8 cellular contexts compared by ENCODE assay signal in genomic region chr20:1392693-1393506, GRCh38. TPM values are rescaled to one million over a fixed set of nuclear protein-coding genes. Genes with fewer than 3 reads are reported as not detected.
DNase-seq lines count a peak whose midpoint lies in the region; ATAC-seq and TF ChIP-seq lines count a peak whose summit lies in the region.

Gene FKBP1A, minus strand, starts transcription at chr20:1393054. Its CDS starts 56 bp downstream, at chr20:1392998.

- intact Hi-C loops in right lobe of liver (cut with DNase I), result loop anchor here in 1 of 2 donors (5.0 kb wide), 1 partner anchor 66 kb away; the partner anchor contains the start of gene SDCBP2

- no peaks in the 10 kb centered on the region for H3K27me3 ChIP-seq in right lobe of liver

- peak within 1 kb of the TSS; percentile 78 to 87 (median 79) for H3K4me3 ChIP-seq in right lobe of liver

- H3K9me3 ChIP-seq in right lobe of liver, result no peaks in the 10 kb centered on the region

- TF ChIP-seq CTCF in C4-2B (conservative IDR thresholded peaks at IDR 0.05) (no peak), right lobe of liver (IDR thresholded peaks at IDR 0.05) (peak; percentile 16 to 41 (median 27))

- H3K27ac ChIP-seq in C4-2B (peak within 1 kb of the TSS; percentile 87), right lobe of liver (peak within 1 kb of the TSS; percentile 64 to 77 (median 69))

- WGBS in right lobe of liver (ENCODE audit: insufficient coverage, low coverage, low lambda C conversion rate, missing lambda C conversion rate), result 3% methylated on average over 8 of the region's 79 CpGs

- DNase-seq in NCI-H774 (lab: John Stamatoyannopoulos, UW) (peak; percentile 90), dermis microvascular lymphatic vessel endothelial cell (ENCODE audit: low read depth in 2 of 2) (peak; percentile 86 to 94), right lobe of liver (peak; percentile 93 to 94 (median 93))
- DNase-seq in activated CD4-positive, alpha-beta T cell treated with anti-CD3 and anti-CD28 coated beads, Interleukin-2, amount 50 U/mL, for 4 hours, result peak; percentile 84 to 86
- DNase-seq in stimulated activated CD4-positive, alpha-beta T cell treated with anti-CD3 and anti-CD28 coated beads, Interleukin-4, amount 100 ng/mL, for 4 hours, result peak; percentile 86 to 91

- ATAC-seq in GM19438 (IDR thresholded peaks at IDR 0.05; ENCODE audit: low read depth, unreplicated experiment) (peak; percentile 76), HG03571 (IDR thresholded peaks at IDR 0.05; ENCODE audit: unreplicated experiment) (peak; percentile 85), right lobe of liver (peak; percentile 95 to 98 (median 97))

- no peaks in the 10 kb centered on the region for H3K36me3 ChIP-seq in right lobe of liver

- peaks cover 0 to 42% (median 11%) of the 10 kb centered on the region in 4 donors for H3K4me1 ChIP-seq in right lobe of liver

- TF ChIP-seq POLR2A in right lobe of liver (IDR thresholded peaks at IDR 0.05), result peak; percentile 97

RNA-seq across cellular contexts. Expression of gene FKBP1A, which starts in this region (rescaled TPM):
- total RNA-seq in dermis microvascular lymphatic vessel endothelial cell, result 276 and 393 TPM in 2 replicates
- 10 to 100 TPM; 56.9 to 86.9 (median 63.4) TPM for total RNA-seq in right lobe of liver

Comparison
In these comparisons a context has a peak if more than half of its experiments do, and no peak if none do; other contexts are left out.
1. Peak in every context shown above with its lines: DNase-seq, ATAC-seq, H3K4me3 ChIP-seq and H3K27ac ChIP-seq.